ENCODE assay signal across 12 cellular contexts in genomic region chr19:5717215-5717614, GRCh38. TPM values are rescaled to one million over a fixed set of nuclear protein-coding genes. Genes with fewer than 3 reads are reported as not detected.
A peak's percentile ranks its signal among the peaks of the same experiment; 100 is the strongest.
DNase-seq lines count a peak whose midpoint lies in the region; ATAC-seq, FAIRE-seq and TF ChIP-seq lines count a peak whose summit lies in the region.
"Had no signal": no experiment of that assay in that cellular context is flagged by ENCODE, and none has a peak within 500 bp of the region (broad histone marks: within the 10 kb centered on the region; RNA-seq: fewer than 3 reads in every experiment).

No MANE protein-coding gene starts in this region.

- no peaks in the 10 kb centered on the region for H3K9me2 ChIP-seq in SU-DHL-6 (replicated peaks; ENCODE audit: insufficient read depth, low read length)

- DNase-seq in HepG2 (ENCODE audit: low spot score) (no peak), right lobe of liver (no peak), fibroblast of lung (ENCODE audit: low read depth in 2 of 2) (no peak), AML-193 (lab: John Stamatoyannopoulos, UW) (no peak), NOMO-1 treated with DMSO at 0.1 percent for 48 hours (lab: John Stamatoyannopoulos, UW; ENCODE audit: unreplicated experiment) (no peak), amniotic stem cell (lab: John Stamatoyannopoulos, UW) (no peak)
- DNase-seq: immature natural killer cell, NCI-H1694 had no signal

- no peak overlapping the region; the same call in 1 of the 2 replicates for H3K9ac ChIP-seq in HepG2 (ENCODE audit: insufficient read depth, low read depth, low read length)
- H3K9ac ChIP-seq in SU-DHL-6 (ENCODE audit: low read length) = peak overlapping the region; percentile 87; the same call in 1 of the 2 replicates
- H3K9ac ChIP-seq in fibroblast of lung (ENCODE audit: insufficient read depth, low read length) = no peak overlapping the region

- no peak for TF ChIP-seq POLR2A in HepG2 (IDR thresholded peaks at IDR 0.05; ENCODE audit: insufficient read depth in 1 of 2, low read depth in 2 of 2, low read length in 2 of 2)
- no peak for TF ChIP-seq POLR2A in right lobe of liver (IDR thresholded peaks at IDR 0.05)

- intact Hi-C loops in HepG2 (cut with micrococcal nuclease; ENCODE audit: unreplicated experiment) (no loop called here), right lobe of liver (cut with DNase I) (no loop called here)

- no peak for FAIRE-seq in HepG2 (lab: Jason Lieb, UNC)

- ATAC-seq in HepG2 = no peak
- no peak for ATAC-seq in right lobe of liver
- ATAC-seq in GM18502 (IDR thresholded peaks at IDR 0.05; ENCODE audit: poor library complexity, unreplicated experiment) = no peak

- in situ Hi-C loops in HepG2 (cut with HindIII; ENCODE audit: extremely low pct_ligation_motif_present, low pct_unique_long_range_greater_than_20kb) = no loop called here

- H3K4me1 ChIP-seq in HepG2 (ENCODE audit: insufficient read depth, low read length) = peaks cover 38% of the 10 kb centered on the region
- peaks cover 2 to 22% (median 11%) of the 10 kb centered on the region in 4 donors for H3K4me1 ChIP-seq in right lobe of liver
- peaks cover 9% of the 10 kb centered on the region for H3K4me1 ChIP-seq in fibroblast of lung (ENCODE audit: control insufficient read depth, extremely low read depth, insufficient read depth, low read length)

- H3K9me3 ChIP-seq in HepG2 (ENCODE audit: low read length) (no peaks in the 10 kb centered on the region), right lobe of liver (no peaks in the 10 kb centered on the region), SU-DHL-6 (ENCODE audit: insufficient read depth, low read length) (no peaks in the 10 kb centered on the region), fibroblast of lung (ENCODE audit: control insufficient read depth, insufficient read depth, low read depth, low read length) (no peaks in the 10 kb centered on the region)

- H2AFZ ChIP-seq in HepG2 (ENCODE audit: low read length) = no peak overlapping the region
- H2AFZ ChIP-seq in SU-DHL-6 (ENCODE audit: low read depth, low read length, severe bottlenecking) = no peak overlapping the region
- H2AFZ ChIP-seq in fibroblast of lung (ENCODE audit: low read length) = no peak overlapping the region

- H3K27ac ChIP-seq in HepG2 (ENCODE audit: extremely low read length, insufficient read depth, low read length) (no peak overlapping the region), right lobe of liver (no peak overlapping the region), SU-DHL-6 (ENCODE audit: low read depth, low read length) (no peak overlapping the region), fibroblast of lung (ENCODE audit: insufficient read depth, low read length) (peak overlapping the region; percentile 92)

- TF ChIP-seq CTCF in HepG2 (CRISPR knock-in tag; IDR thresholded peaks at IDR 0.05) (no peak), right lobe of liver (IDR thresholded peaks at IDR 0.05) (no peak), SU-DHL-6 (IDR thresholded peaks at IDR 0.05; ENCODE audit: insufficient read depth, low read length, poor library complexity, severe bottlenecking) (no peak), fibroblast of lung (conservative IDR thresholded peaks at IDR 0.05 in 1 of 2, IDR thresholded peaks at IDR 0.05 in 1 of 2; ENCODE audit: low read depth in 1 of 2, low read length in 2 of 2) (no peak)

- H3K27me3 ChIP-seq in HepG2 (ENCODE audit: control insufficient read depth in 1 of 2, insufficient read depth in 2 of 2, low read length in 2 of 2) (no peaks in the 10 kb centered on the region; a peak in 1 of 5 replicates), right lobe of liver (no peaks in the 10 kb centered on the region), SU-DHL-6 (ENCODE audit: low read length) (no peaks in the 10 kb centered on the region), fibroblast of lung (ENCODE audit: control insufficient read depth, insufficient read depth, low read length) (no peaks in the 10 kb centered on the region)

- BruUV-seq in HepG2 (replicated peaks; lab: Mats Ljungman, UMichigan) = no TSS peak

- H3F3A ChIP-seq in SU-DHL-6 (ENCODE audit: insufficient read depth) = no peaks in the 10 kb centered on the region

- H3K79me2 ChIP-seq in HepG2 (ENCODE audit: insufficient read depth, low read length) (peaks cover 48% of the 10 kb centered on the region), SU-DHL-6 (ENCODE audit: insufficient read depth, low read length) (peaks cover 59% of the 10 kb centered on the region), fibroblast of lung (ENCODE audit: control insufficient read depth, insufficient read depth, low read length) (peaks cover 49% of the 10 kb centered on the region)

- H4K20me1 ChIP-seq in HepG2 (ENCODE audit: insufficient read depth, low read length) (peaks cover 24% of the 10 kb centered on the region), SU-DHL-6 (ENCODE audit: low read depth, low read length) (peaks cover 12% of the 10 kb centered on the region), fibroblast of lung (ENCODE audit: control insufficient read depth, extremely low read depth, insufficient read depth, low read length) (no peaks in the 10 kb centered on the region)

- 89% methylated on average over 5 of the region's 5 CpGs for WGBS in HepG2 (ENCODE audit: low lambda C conversion rate)
- WGBS in right lobe of liver (ENCODE audit: insufficient coverage, low coverage, low lambda C conversion rate, missing lambda C conversion rate) = no CpG with 5 or more reads among the region's 5 CpGs

- peaks cover 19 to 43% of the 10 kb centered on the region in 2 experiments; a peak in 4 of 5 replicates for H3K36me3 ChIP-seq in HepG2 (replicated peaks in 1 of 2; ENCODE audit: control insufficient read depth in 1 of 2, insufficient read depth in 2 of 2, low read length in 2 of 2)
- peaks cover 0 to 18% (median 10%) of the 10 kb centered on the region in 4 donors for H3K36me3 ChIP-seq in right lobe of liver
- peaks cover 6% of the 10 kb centered on the region; the same call in 1 of the 2 replicates for H3K36me3 ChIP-seq in SU-DHL-6 (ENCODE audit: low read length)
- peaks cover 16% of the 10 kb centered on the region for H3K36me3 ChIP-seq in fibroblast of lung (ENCODE audit: control insufficient read depth, insufficient read depth, low read length)

- peak overlapping the region in 2 of 3 experiments; percentile 78 to 98; a peak in 1 of 6 replicates for H3K4me3 ChIP-seq in HepG2 (replicated peaks in 1 of 3; ENCODE audit: insufficient read depth in 1 of 3, low read depth in 2 of 3, low read length in 3 of 3)
- no peak overlapping the region for H3K4me3 ChIP-seq in right lobe of liver
- H3K4me3 ChIP-seq in SU-DHL-6 (ENCODE audit: insufficient read depth, low read length, poor library complexity, severe bottlenecking) = no peak overlapping the region
- peak overlapping the region in 2 of 4 experiments; percentile 93 to 98 for H3K4me3 ChIP-seq in fibroblast of lung (replicated peaks in 1 of 4; ENCODE audit: control extremely low read depth in 1 of 4, insufficient read depth in 1 of 4, low read depth in 3 of 4, low read length in 4 of 4)

- no peak for TF ChIP-seq RAD21 in HepG2 (CRISPR knock-in tag; IDR thresholded peaks at IDR 0.05)

- POLR2A ChIA-PET in HepG2 (lab: Yijun Ruan, JAX) = interaction anchor here (1.8 to 4.7 kb wide), 2 partner anchors 22 to 27 kb away, joined by 9 to 95 read pairs; partner anchors contain the start of gene RPL36

- CTCF ChIA-PET in HepG2 (lab: Yijun Ruan, JAX; ENCODE audit: low intra/inter-chr PET ratio, low total read pairs) = no interaction called here

- no peak for TF ChIP-seq EP300 in HepG2 (IDR thresholded peaks at IDR 0.05; ENCODE audit: low read depth in 2 of 2, low read length in 2 of 2)
- no peak for TF ChIP-seq EP300 in HepG2 (CRISPR knock-in tag; IDR thresholded peaks at IDR 0.05; ENCODE audit: borderline replicate concordance)

- H3K4me2 ChIP-seq in HepG2 (ENCODE audit: low read depth, low read length) = peak overlapping the region; percentile 92
- H3K4me2 ChIP-seq in SU-DHL-6 (ENCODE audit: low read depth, low read length, poor library complexity, severe bottlenecking) = peak overlapping the region; percentile 85
- no peak overlapping the region for H3K4me2 ChIP-seq in fibroblast of lung (ENCODE audit: extremely low read depth, insufficient read depth, low read length)

RNA-seq across cellular contexts. Expression of gene LONP1, which starts 2.7 kb away (rescaled TPM):
- total RNA-seq in HepG2 (2016; rRNA removed; fragmentation: Illumina TruSeq; extraction: Trizol) = 50.4 and 76.8 TPM in 2 replicates
- 12.1 and 15.6 TPM in 2 replicates for total RNA-seq in HepG2 (2016; cell fraction: cytosol; rRNA removed; fragmentation: Illumina TruSeq; extraction: Trizol; ENCODE audit: low read depth)
- total RNA-seq in HepG2 (2016; cell fraction: insoluble cytoplasmic fraction; rRNA removed; fragmentation: Illumina TruSeq; extraction: Trizol) = 41.9 and 83.8 TPM in 2 replicates
- 26.9 and 27.9 TPM in 2 replicates for total RNA-seq in HepG2 (2016; cell fraction: membrane; rRNA removed; fragmentation: Illumina TruSeq; extraction: Trizol)
- total RNA-seq in HepG2 (2016; cell fraction: nucleus; rRNA removed; fragmentation: Illumina TruSeq; extraction: Trizol) = 53.2 and 60.3 TPM in 2 replicates
- polyA plus RNA-seq in HepG2 (2011; rRNA removed) = 59.5 and 69.0 TPM in 2 replicates
- 54.0 and 91.2 TPM in 2 replicates for polyA plus RNA-seq in HepG2 (2011; cell fraction: cytosol; rRNA removed)
- polyA plus RNA-seq in HepG2 (2011; cell fraction: nucleus; rRNA removed) = 270 and 346 TPM in 2 replicates
- polyA plus RNA-seq in HepG2 (2012) = 49.0 and 62.8 TPM in 2 replicates
- polyA plus RNA-seq in HepG2 (2016; cell fraction: cytosol; fragmentation: Illumina TruSeq; extraction: Trizol; ENCODE audit: low read depth) = 7.4 and 9.2 TPM in 2 replicates
- polyA plus RNA-seq in HepG2 (2016; cell fraction: insoluble cytoplasmic fraction; fragmentation: Illumina TruSeq; extraction: Trizol; ENCODE audit: low read depth) = 49.9 and 60.1 TPM in 2 replicates
- 15.7 and 17.9 TPM in 2 replicates for polyA plus RNA-seq in HepG2 (2016; cell fraction: membrane; fragmentation: Illumina TruSeq; extraction: Trizol; ENCODE audit: low read depth)
- polyA plus RNA-seq in HepG2 (2016; cell fraction: nucleus; fragmentation: Illumina TruSeq; extraction: Trizol; ENCODE audit: insufficient read depth, low read depth) = 120 and 130 TPM in 2 replicates
- 65.4 and 106 TPM in 2 replicates for polyA minus RNA-seq in HepG2 (2011; rRNA and poly(A)+ RNA removed; ENCODE audit: low replicate concordance)
- 42.1 and 48.3 TPM in 2 replicates for polyA minus RNA-seq in HepG2 (2011; cell fraction: cytosol; rRNA and poly(A)+ RNA removed)
- polyA minus RNA-seq in HepG2 (2011; cell fraction: nucleus; rRNA and poly(A)+ RNA removed) = 44.8 and 51.0 TPM in 2 replicates
- 100 to 1,000 TPM in 2 of 6 experiments, 10 to 100 TPM in 4; 54.5 to 123 (median 66.8) TPM for total RNA-seq in right lobe of liver
- 149 and 172 TPM in 2 replicates for total RNA-seq in fibroblast of lung
- polyA plus RNA-seq in fibroblast of lung = 29.8 and 37.3 TPM in 2 replicates
- polyA plus RNA-seq in fibroblast of lung (2012) = 52.2 and 71.1 TPM in 2 replicates
- polyA minus RNA-seq in fibroblast of lung (ENCODE audit: low replicate concordance) = 70.0 and 92.4 TPM in 2 replicates

RNA-seq across cellular contexts. Expression of gene CATSPERD, which starts 3.2 kb away (rescaled TPM):
- total RNA-seq in HepG2 (2016; rRNA removed; fragmentation: Illumina TruSeq; extraction: Trizol) (not detected in 2 replicates), right lobe of liver (not detected), fibroblast of lung (not detected in 2 replicates)
- not detected in 2 replicates for total RNA-seq in HepG2 (2016; cell fraction: cytosol; rRNA removed; fragmentation: Illumina TruSeq; extraction: Trizol; ENCODE audit: low read depth)
- not detected in 2 replicates for total RNA-seq in HepG2 (2016; cell fraction: insoluble cytoplasmic fraction; rRNA removed; fragmentation: Illumina TruSeq; extraction: Trizol)
- total RNA-seq in HepG2 (2016; cell fraction: membrane; rRNA removed; fragmentation: Illumina TruSeq; extraction: Trizol) = 0.09 TPM in 1 of 2 replicates, not detected in the other
- total RNA-seq in HepG2 (2016; cell fraction: nucleus; rRNA removed; fragmentation: Illumina TruSeq; extraction: Trizol) = not detected in 2 replicates
- polyA plus RNA-seq in HepG2 (2011; rRNA removed) (0.04 TPM in 1 of 2 replicates, not detected in the other), fibroblast of lung (not detected in 2 replicates)
- polyA plus RNA-seq in HepG2 (2011; cell fraction: cytosol; rRNA removed) = 0.04 TPM in 1 of 2 replicates, not detected in the other
- polyA plus RNA-seq in HepG2 (2011; cell fraction: nucleus; rRNA removed) = 0.09 TPM in 1 of 2 replicates, not detected in the other
- polyA plus RNA-seq in HepG2 (2012) = not detected in 2 replicates
- polyA plus RNA-seq in HepG2 (2016; cell fraction: cytosol; fragmentation: Illumina TruSeq; extraction: Trizol; ENCODE audit: low read depth) = not detected in 2 replicates
- not detected in 2 replicates for polyA plus RNA-seq in HepG2 (2016; cell fraction: insoluble cytoplasmic fraction; fragmentation: Illumina TruSeq; extraction: Trizol; ENCODE audit: low read depth)
- not detected in 2 replicates for polyA plus RNA-seq in HepG2 (2016; cell fraction: membrane; fragmentation: Illumina TruSeq; extraction: Trizol; ENCODE audit: low read depth)
- not detected in 2 replicates for polyA plus RNA-seq in HepG2 (2016; cell fraction: nucleus; fragmentation: Illumina TruSeq; extraction: Trizol; ENCODE audit: insufficient read depth, low read depth)
- polyA minus RNA-seq in HepG2 (2011; rRNA and poly(A)+ RNA removed; ENCODE audit: low replicate concordance) = 0.09 TPM in 1 of 2 replicates, not detected in the other
- polyA minus RNA-seq in HepG2 (2011; cell fraction: cytosol; rRNA and poly(A)+ RNA removed) = not detected in 2 replicates
- not detected in 2 replicates for polyA minus RNA-seq in HepG2 (2011; cell fraction: nucleus; rRNA and poly(A)+ RNA removed)
- not detected in 2 replicates for polyA plus RNA-seq in fibroblast of lung (2012)
- polyA minus RNA-seq in fibroblast of lung (ENCODE audit: low replicate concordance) = not detected in 2 replicates
- total RNA-seq: cardiac septum; T-helper 2 cell treated with Interferon-gamma antibody and Interleukin-4, amounts not matched to agents 100 ng/mL and 5 ng/mL, for 36 hours had no signal
- polyA plus RNA-seq: immature natural killer cell had no signal

RNA-seq across cellular contexts. Expression of gene RPL36, which starts 27.1 kb away (rescaled TPM):
- total RNA-seq in HepG2 (2016; rRNA removed; fragmentation: Illumina TruSeq; extraction: Trizol) (706 and 763 TPM in 2 replicates), right lobe of liver (100 to 1,000 TPM; 232 to 283 (median 251) TPM), fibroblast of lung (634 and 864 TPM in 2 replicates)
- 1,266 and 1,322 TPM in 2 replicates for total RNA-seq in HepG2 (2016; cell fraction: cytosol; rRNA removed; fragmentation: Illumina TruSeq; extraction: Trizol; ENCODE audit: low read depth)
- 739 and 797 TPM in 2 replicates for total RNA-seq in HepG2 (2016; cell fraction: insoluble cytoplasmic fraction; rRNA removed; fragmentation: Illumina TruSeq; extraction: Trizol)
- total RNA-seq in HepG2 (2016; cell fraction: membrane; rRNA removed; fragmentation: Illumina TruSeq; extraction: Trizol) = 1,622 and 1,758 TPM in 2 replicates
- total RNA-seq in HepG2 (2016; cell fraction: nucleus; rRNA removed; fragmentation: Illumina TruSeq; extraction: Trizol) = 259 and 275 TPM in 2 replicates
- polyA plus RNA-seq in HepG2 (2011; rRNA removed) (740 and 962 TPM in 2 replicates), fibroblast of lung (341 and 394 TPM in 2 replicates)
- polyA plus RNA-seq in HepG2 (2011; cell fraction: cytosol; rRNA removed) = 548 and 718 TPM in 2 replicates
- polyA plus RNA-seq in HepG2 (2011; cell fraction: nucleus; rRNA removed) = 184 and 190 TPM in 2 replicates
- 1,022 and 1,044 TPM in 2 replicates for polyA plus RNA-seq in HepG2 (2012)
- 1,678 and 1,761 TPM in 2 replicates for polyA plus RNA-seq in HepG2 (2016; cell fraction: cytosol; fragmentation: Illumina TruSeq; extraction: Trizol; ENCODE audit: low read depth)
- 756 and 780 TPM in 2 replicates for polyA plus RNA-seq in HepG2 (2016; cell fraction: insoluble cytoplasmic fraction; fragmentation: Illumina TruSeq; extraction: Trizol; ENCODE audit: low read depth)
- polyA plus RNA-seq in HepG2 (2016; cell fraction: membrane; fragmentation: Illumina TruSeq; extraction: Trizol; ENCODE audit: low read depth) = 1,750 and 1,946 TPM in 2 replicates
- polyA plus RNA-seq in HepG2 (2016; cell fraction: nucleus; fragmentation: Illumina TruSeq; extraction: Trizol; ENCODE audit: insufficient read depth, low read depth) = 539 and 605 TPM in 2 replicates
- polyA minus RNA-seq in HepG2 (2011; rRNA and poly(A)+ RNA removed; ENCODE audit: low replicate concordance) = 163 and 316 TPM in 2 replicates
- 334 and 359 TPM in 2 replicates for polyA minus RNA-seq in HepG2 (2011; cell fraction: cytosol; rRNA and poly(A)+ RNA removed)
- 64.5 and 86.4 TPM in 2 replicates for polyA minus RNA-seq in HepG2 (2011; cell fraction: nucleus; rRNA and poly(A)+ RNA removed)
- 1,113 and 1,403 TPM in 2 replicates for polyA plus RNA-seq in fibroblast of lung (2012)
- 58.4 and 95.5 TPM in 2 replicates for polyA minus RNA-seq in fibroblast of lung (ENCODE audit: low replicate concordance)

RNA-seq across cellular contexts. Expression of gene HSD11B1L, which starts 36.4 kb away (rescaled TPM):
- total RNA-seq in HepG2 (2016; rRNA removed; fragmentation: Illumina TruSeq; extraction: Trizol) (2.8 TPM in 2 replicates), right lobe of liver (10 to 100 TPM in 1 of 6 experiments, 1 to 10 TPM in 5; 1.6 to 10.3 (median 4.0) TPM), fibroblast of lung (11.0 and 13.0 TPM in 2 replicates)
- 2.6 and 3.3 TPM in 2 replicates for total RNA-seq in HepG2 (2016; cell fraction: cytosol; rRNA removed; fragmentation: Illumina TruSeq; extraction: Trizol; ENCODE audit: low read depth)
- total RNA-seq in HepG2 (2016; cell fraction: insoluble cytoplasmic fraction; rRNA removed; fragmentation: Illumina TruSeq; extraction: Trizol) = 1.6 and 2.1 TPM in 2 replicates
- total RNA-seq in HepG2 (2016; cell fraction: membrane; rRNA removed; fragmentation: Illumina TruSeq; extraction: Trizol) = 3.9 and 5.5 TPM in 2 replicates
- 0.81 and 0.94 TPM in 2 replicates for total RNA-seq in HepG2 (2016; cell fraction: nucleus; rRNA removed; fragmentation: Illumina TruSeq; extraction: Trizol)
- polyA plus RNA-seq in HepG2 (2011; rRNA removed) (3.9 and 4.6 TPM in 2 replicates), fibroblast of lung (3.1 and 5.1 TPM in 2 replicates)
- polyA plus RNA-seq in HepG2 (2011; cell fraction: cytosol; rRNA removed) = 4.2 and 6.2 TPM in 2 replicates
- polyA plus RNA-seq in HepG2 (2011; cell fraction: nucleus; rRNA removed) = 6.3 and 7.3 TPM in 2 replicates
- polyA plus RNA-seq in HepG2 (2012) = 1.9 and 3.0 TPM in 2 replicates
- 3.6 and 4.2 TPM in 2 replicates for polyA plus RNA-seq in HepG2 (2016; cell fraction: cytosol; fragmentation: Illumina TruSeq; extraction: Trizol; ENCODE audit: low read depth)
- 2.5 and 3.3 TPM in 2 replicates for polyA plus RNA-seq in HepG2 (2016; cell fraction: insoluble cytoplasmic fraction; fragmentation: Illumina TruSeq; extraction: Trizol; ENCODE audit: low read depth)
- polyA plus RNA-seq in HepG2 (2016; cell fraction: membrane; fragmentation: Illumina TruSeq; extraction: Trizol; ENCODE audit: low read depth) = 3.3 and 3.5 TPM in 2 replicates
- polyA plus RNA-seq in HepG2 (2016; cell fraction: nucleus; fragmentation: Illumina TruSeq; extraction: Trizol; ENCODE audit: insufficient read depth, low read depth) = 3.3 and 3.4 TPM in 2 replicates
- 0.21 and 1.8 TPM in 2 replicates for polyA minus RNA-seq in HepG2 (2011; rRNA and poly(A)+ RNA removed; ENCODE audit: low replicate concordance)
- 1.1 and 3.1 TPM in 2 replicates for polyA minus RNA-seq in HepG2 (2011; cell fraction: cytosol; rRNA and poly(A)+ RNA removed)
- 0.52 and 1.1 TPM in 2 replicates for polyA minus RNA-seq in HepG2 (2011; cell fraction: nucleus; rRNA and poly(A)+ RNA removed)
- polyA plus RNA-seq in fibroblast of lung (2012) = 5.2 and 7.8 TPM in 2 replicates
- polyA minus RNA-seq in fibroblast of lung (ENCODE audit: low replicate concordance) = 5.6 TPM in 1 of 2 replicates, not detected in the other

RNA-seq across cellular contexts. Expression of gene MICOS13, which starts 36.9 kb away (rescaled TPM):
- total RNA-seq in HepG2 (2016; rRNA removed; fragmentation: Illumina TruSeq; extraction: Trizol) (35.4 and 37.9 TPM in 2 replicates), right lobe of liver (10 to 100 TPM; 24.2 to 54.3 (median 33.7) TPM), fibroblast of lung (29.3 and 73.5 TPM in 2 replicates)
- 20.7 and 21.7 TPM in 2 replicates for total RNA-seq in HepG2 (2016; cell fraction: cytosol; rRNA removed; fragmentation: Illumina TruSeq; extraction: Trizol; ENCODE audit: low read depth)
- total RNA-seq in HepG2 (2016; cell fraction: insoluble cytoplasmic fraction; rRNA removed; fragmentation: Illumina TruSeq; extraction: Trizol) = 38.9 and 39.8 TPM in 2 replicates
- 22.9 and 26.0 TPM in 2 replicates for total RNA-seq in HepG2 (2016; cell fraction: membrane; rRNA removed; fragmentation: Illumina TruSeq; extraction: Trizol)
- total RNA-seq in HepG2 (2016; cell fraction: nucleus; rRNA removed; fragmentation: Illumina TruSeq; extraction: Trizol) = 18.4 and 19.8 TPM in 2 replicates
- polyA plus RNA-seq in HepG2 (2011; rRNA removed) (28.8 and 40.0 TPM in 2 replicates), fibroblast of lung (20.7 and 20.8 TPM in 2 replicates)
- 16.8 and 30.9 TPM in 2 replicates for polyA plus RNA-seq in HepG2 (2011; cell fraction: cytosol; rRNA removed)
- 13.2 and 15.1 TPM in 2 replicates for polyA plus RNA-seq in HepG2 (2011; cell fraction: nucleus; rRNA removed)
- 13.1 and 19.3 TPM in 2 replicates for polyA plus RNA-seq in HepG2 (2012)
- 20.6 and 24.5 TPM in 2 replicates for polyA plus RNA-seq in HepG2 (2016; cell fraction: cytosol; fragmentation: Illumina TruSeq; extraction: Trizol; ENCODE audit: low read depth)
- 37.7 and 43.8 TPM in 2 replicates for polyA plus RNA-seq in HepG2 (2016; cell fraction: insoluble cytoplasmic fraction; fragmentation: Illumina TruSeq; extraction: Trizol; ENCODE audit: low read depth)
- polyA plus RNA-seq in HepG2 (2016; cell fraction: membrane; fragmentation: Illumina TruSeq; extraction: Trizol; ENCODE audit: low read depth) = 19.5 and 22.0 TPM in 2 replicates
- 32.1 and 41.0 TPM in 2 replicates for polyA plus RNA-seq in HepG2 (2016; cell fraction: nucleus; fragmentation: Illumina TruSeq; extraction: Trizol; ENCODE audit: insufficient read depth, low read depth)
- polyA minus RNA-seq in HepG2 (2011; rRNA and poly(A)+ RNA removed; ENCODE audit: low replicate concordance) = 14.6 and 22.6 TPM in 2 replicates
- polyA minus RNA-seq in HepG2 (2011; cell fraction: cytosol; rRNA and poly(A)+ RNA removed) = 6.3 and 9.1 TPM in 2 replicates
- polyA minus RNA-seq in HepG2 (2011; cell fraction: nucleus; rRNA and poly(A)+ RNA removed) = 6.0 and 7.5 TPM in 2 replicates
- 83.6 and 93.2 TPM in 2 replicates for polyA plus RNA-seq in fibroblast of lung (2012)
- 29.2 and 29.9 TPM in 2 replicates for polyA minus RNA-seq in fibroblast of lung (ENCODE audit: low replicate concordance)

Comparison
In these comparisons a context has a peak if more than half of its experiments do, and no peak if none do; other contexts are left out.
1. H3K4me3 ChIP-seq: peak in HepG2 (2 of 3); none in right lobe of liver (0 of 3) and SU-DHL-6 (single experiment).